Comparison of ENCODE assay signal across 12 cellular contexts in genomic region chr15:57592836-57593420, GRCh38. TPM values are rescaled to one million over a fixed set of nuclear protein-coding genes. Genes with fewer than 3 reads are reported as not detected.
DNase-seq lines count a peak whose midpoint lies in the region; ATAC-seq and TF ChIP-seq lines count a peak whose summit lies in the region.
"Had no signal": no experiment of that assay in that cellular context is flagged by ENCODE, and none has a peak within 500 bp of the region (broad histone marks: within the 10 kb centered on the region; RNA-seq: fewer than 3 reads in every experiment).

No MANE protein-coding gene starts in this region.

- no peaks in the 10 kb centered on the region for H3K9me3 Mint-ChIP-seq in naive thymus-derived CD8-positive, alpha-beta T cell

- H3K4me3 ChIP-seq in right atrium auricular region (peak overlapping the region; percentile 72 to 81), colonic mucosa (peak overlapping the region; percentile 59), vagina (peak overlapping the region; percentile 70 to 95)
- H3K4me3 ChIP-seq: BLaER1 had no signal

- H3K27me3 Mint-ChIP-seq in naive thymus-derived CD8-positive, alpha-beta T cell: peaks cover 19 to 58% (median 34%) of the 10 kb centered on the region in 5 donors

- H3K36me3 ChIP-seq in right atrium auricular region (peaks cover 12% of the 10 kb centered on the region), colonic mucosa (no peaks in the 10 kb centered on the region), vagina (no peaks in the 10 kb centered on the region)
- H3K36me3 ChIP-seq: BLaER1 had no signal

- ATAC-seq in Right ventricle myocardium inferior (no peak), HG03469 (IDR thresholded peaks at IDR 0.05; ENCODE audit: unreplicated experiment) (no peak)
- ATAC-seq in naive thymus-derived CD8-positive, alpha-beta T cell: no peak

- DNase-seq in right atrium auricular region (ENCODE audit: low spot score): no peak
- DNase-seq in Right ventricle myocardium inferior (ENCODE audit: missing footprints): no peak
- DNase-seq in colonic mucosa: no peak
- DNase-seq in naive thymus-derived CD8-positive, alpha-beta T cell: no peak
- DNase-seq in vagina (ENCODE audit: extremely low spot score in 2 of 2): no peak
- no peak for DNase-seq in DMS53 (lab: John Stamatoyannopoulos, UW)
- no peak for DNase-seq in SIG-M5 treated with dmso at 0.1 percent for 504 hours (lab: John Stamatoyannopoulos, UW; ENCODE audit: unreplicated experiment)
- DNase-seq: activated CD8-positive, alpha-beta memory T cell treated with anti-CD3 and anti-CD28 coated beads for 24 hours; KBM-7; NCI-H2081 treated with DMSO at 0.1 percent for 48 hours had no signal

- peak overlapping the region in 9 of 10 donors; percentile 8 to 72 (median 47) for H3K4me3 Mint-ChIP-seq in naive thymus-derived CD8-positive, alpha-beta T cell

- intact Hi-C loops in Right ventricle myocardium inferior (cut with DNase I): no loop called here
- intact Hi-C loops in colonic mucosa (cut with DNase I): no loop called here
- intact Hi-C loops in vagina (cut with DNase I): no loop called here

- TF ChIP-seq POLR2A in vagina (IDR thresholded peaks at IDR 0.05): no peak

- no peaks in the 10 kb centered on the region for H3K27me3 ChIP-seq in right atrium auricular region
- no peaks in the 10 kb centered on the region for H3K27me3 ChIP-seq in colonic mucosa
- H3K27me3 ChIP-seq in vagina: no peaks in the 10 kb centered on the region

- POLR2A ChIA-PET in naive thymus-derived CD8-positive, alpha-beta T cell (lab: Charles Lee): no interaction called here

- H3K4me1 ChIP-seq in right atrium auricular region: peaks cover 0 to 49% of the 10 kb centered on the region in 2 donors
- peaks cover 12% of the 10 kb centered on the region for H3K4me1 ChIP-seq in colonic mucosa
- peaks cover 54% of the 10 kb centered on the region for H3K4me1 ChIP-seq in vagina

- no peaks in the 10 kb centered on the region for H3K36me3 Mint-ChIP-seq in naive thymus-derived CD8-positive, alpha-beta T cell

- no peak overlapping the region for H3K27ac Mint-ChIP-seq in naive thymus-derived CD8-positive, alpha-beta T cell

- TF ChIP-seq CTCF in right atrium auricular region (IDR thresholded peaks at IDR 0.05) (no peak), colonic mucosa (IDR thresholded peaks at IDR 0.05) (no peak), vagina (IDR thresholded peaks at IDR 0.05) (no peak)

- peak overlapping the region in 1 of 2 donors; percentile 62 for H3K9ac ChIP-seq in colonic mucosa (ENCODE audit: low read depth in 2 of 2, low read length in 2 of 2)
- H3K9ac ChIP-seq: BLaER1 had no signal

- H3K4me1 Mint-ChIP-seq in naive thymus-derived CD8-positive, alpha-beta T cell: peaks cover 8 to 31% (median 10%) of the 10 kb centered on the region in 4 donors

- no peaks in the 10 kb centered on the region for H3K9me3 ChIP-seq in right atrium auricular region
- no peaks in the 10 kb centered on the region for H3K9me3 ChIP-seq in colonic mucosa
- no peaks in the 10 kb centered on the region for H3K9me3 ChIP-seq in vagina

- H3K27ac ChIP-seq in right atrium auricular region (peak overlapping the region; percentile 91 to 93), colonic mucosa (no peak overlapping the region), vagina (peak overlapping the region; percentile 87)
- H3K27ac ChIP-seq: BLaER1 had no signal

RNA-seq across cellular contexts. Expression of gene MYZAP, which starts 1.2 kb away (rescaled TPM):
- 100 to 1,000 TPM; 305 to 491 TPM for total RNA-seq in right atrium auricular region
- 869 TPM for total RNA-seq in Right ventricle myocardium inferior
- total RNA-seq in colonic mucosa: 10 to 100 TPM; 11.7 to 12.2 TPM
- total RNA-seq in naive thymus-derived CD8-positive, alpha-beta T cell: not detected
- under 1 TPM in 2 of 3 donors, not detected in 1; 0.20 to 0.26 TPM for polyA plus RNA-seq in naive thymus-derived CD8-positive, alpha-beta T cell
- total RNA-seq in vagina: 15.2 TPM

Comparison
In these comparisons a context has a peak if more than half of its experiments do, and no peak if none do; other contexts are left out.
1. RNA of gene MYZAP, which starts 1.2 kb away (total RNA-seq): 869 TPM in Right ventricle myocardium inferior (single experiment) and 305 to 491 TPM in right atrium auricular region; 15.2 TPM in vagina (single experiment), 11.7 to 12.2 TPM in colonic mucosa and not detected in naive thymus-derived CD8-positive, alpha-beta T cell; every median in the first group is over 10 times any median in the second.
2. Peak in every context shown above with its lines, with median percentiles within 50 percentile points of each other: H3K4me3 ChIP-seq.